29 cellular contexts compared by ENCODE assay signal in genomic region chr1:210743038-210743437, GRCh38.
"Had no signal": no experiment of that assay in that cellular context is flagged by ENCODE, and none has a peak within 500 bp of the region (broad histone marks: within the 10 kb centered on the region; RNA-seq: fewer than 3 reads in every experiment).

No MANE protein-coding gene starts in this region.

- H3K4me3 ChIP-seq: gastrocnemius medialis, mucosa of descending colon, prostate gland, right atrium auricular region, smooth muscle cell, stomach, testis, tibial artery had no signal

- H3K27ac ChIP-seq: gastrocnemius medialis, neutrophil, parathyroid adenoma, prostate gland, right atrium auricular region, stomach, testis, tibial artery had no signal

- H3K9me3 ChIP-seq: gastrocnemius medialis, mucosa of descending colon, neutrophil, prostate gland, right atrium auricular region, stomach, testis, tibial artery had no signal

- H3K4me1 ChIP-seq: gastrocnemius medialis, parathyroid adenoma, prostate gland, right atrium auricular region, stomach, testis, tibial artery had no signal

- H3K27me3 ChIP-seq: gastrocnemius medialis, neutrophil, right atrium auricular region, stomach, testis, tibial artery had no signal

- H3K4me3 Mint-ChIP-seq: effector memory CD8-positive, alpha-beta T cell; mesothelial cell of epicardium; naive B cell; natural killer cell treated with Interleukin-12 subunit alpha and Interleukin-12 subunit beta and Interleukin-15 and Interleukin-18, amount 100 ng/mL, for 72 hours; neural crest cell; stimulated activated effector memory CD8-positive, alpha-beta T cell treated with anti-CD3 and anti-CD28 coated beads, Interleukin-12 subunit alpha, Interleukin-12 subunit beta, amount 100 ng/mL, for 72 hours; type B pancreatic cell had no signal

- DNase-seq: cortex of kidney; effector memory CD8-positive, alpha-beta T cell; foreskin fibroblast; gastrocnemius medialis; head of caudate nucleus; kidney; mesenchymal stem cell; mucosa of descending colon; naive B cell; stimulated activated CD4-positive, alpha-beta T cell treated with anti-CD3 and anti-CD28 coated beads, Interleukin-12 subunit alpha, Interleukin-12 subunit beta, amount 100 ng/mL, for 4 hours; stimulated activated CD4-positive, alpha-beta T cell treated with anti-CD3 and anti-CD28 coated beads, Interleukin-1b, Interleukin-23, amount 100 ng/mL, for 48 hours; stimulated activated CD4-positive, alpha-beta T cell treated with anti-CD3 and anti-CD28 coated beads, Interleukin-4, amount 100 ng/mL, for 1 hour; stimulated activated naive CD4-positive, alpha-beta T cell treated with Interleukin-2 at 50 U/mL for 16 hours; stomach; testis; tibial artery had no signal

- H3K27ac Mint-ChIP-seq: effector memory CD8-positive, alpha-beta T cell; mesothelial cell of epicardium; naive B cell; natural killer cell treated with Interleukin-12 subunit alpha and Interleukin-12 subunit beta and Interleukin-15 and Interleukin-18, amount 100 ng/mL, for 72 hours; stimulated activated effector memory CD8-positive, alpha-beta T cell treated with anti-CD3 and anti-CD28 coated beads, Interleukin-12 subunit alpha, Interleukin-12 subunit beta, amount 100 ng/mL, for 72 hours; type B pancreatic cell had no signal

- H3K36me3 ChIP-seq: gastrocnemius medialis, neutrophil, prostate gland, right atrium auricular region, stomach, tibial artery had no signal

- H3K36me3 Mint-ChIP-seq: mesothelial cell of epicardium; naive B cell; natural killer cell treated with Interleukin-12 subunit alpha and Interleukin-12 subunit beta and Interleukin-15 and Interleukin-18, amount 100 ng/mL, for 72 hours; stimulated activated effector memory CD8-positive, alpha-beta T cell treated with anti-CD3 and anti-CD28 coated beads, Interleukin-12 subunit alpha, Interleukin-12 subunit beta, amount 100 ng/mL, for 72 hours; type B pancreatic cell had no signal

- H3K9ac ChIP-seq: parathyroid adenoma had no signal

- ATAC-seq: effector memory CD8-positive, alpha-beta T cell; esophagus mucosa; gastrocnemius medialis; left lobe of liver; mucosa of descending colon; sciatic nerve; stimulated activated effector memory CD8-positive, alpha-beta T cell treated with anti-CD3 and anti-CD28 coated beads, Interleukin-12 subunit alpha, Interleukin-12 subunit beta, amount 100 ng/mL, for 72 hours had no signal

- H3K9me3 Mint-ChIP-seq: effector memory CD8-positive, alpha-beta T cell; mesothelial cell of epicardium; naive B cell; natural killer cell treated with Interleukin-12 subunit alpha and Interleukin-12 subunit beta and Interleukin-15 and Interleukin-18, amount 100 ng/mL, for 72 hours; neural crest cell; stimulated activated effector memory CD8-positive, alpha-beta T cell treated with anti-CD3 and anti-CD28 coated beads, Interleukin-12 subunit alpha, Interleukin-12 subunit beta, amount 100 ng/mL, for 72 hours; type B pancreatic cell had no signal

- H3K4me1 Mint-ChIP-seq: mesothelial cell of epicardium; naive B cell; neural crest cell; stimulated activated effector memory CD8-positive, alpha-beta T cell treated with anti-CD3 and anti-CD28 coated beads, Interleukin-12 subunit alpha, Interleukin-12 subunit beta, amount 100 ng/mL, for 72 hours had no signal
